7 cellular contexts compared by ENCODE assay signal in the genomic region with DNA sequence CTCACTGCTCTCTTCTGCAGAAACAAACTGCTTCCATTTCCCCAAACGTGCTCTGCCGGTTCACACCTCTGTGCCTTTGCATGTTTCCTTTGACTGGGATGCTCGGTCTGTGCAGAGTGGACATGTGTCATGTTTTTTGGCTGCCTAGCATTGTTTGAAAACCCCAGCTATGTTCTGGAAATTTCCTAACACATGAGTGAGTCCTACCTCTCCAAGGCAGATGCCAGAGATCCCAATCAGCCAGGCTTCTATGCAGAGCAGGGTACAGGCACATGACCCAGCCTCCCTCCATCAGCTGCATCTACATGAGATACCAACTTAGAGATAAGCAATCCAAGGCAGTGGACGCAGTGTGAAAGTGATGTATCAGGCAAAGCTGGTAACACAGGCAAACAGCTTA. TPM values are rescaled to one million over a fixed set of nuclear protein-coding genes. Genes with fewer than 3 reads are reported as not detected.
DNase-seq lines count a peak whose midpoint lies in the region; ATAC-seq and TF ChIP-seq lines count a peak whose summit lies in the region.
"Not testable (repeated sequence)": the region's sequence is repeated elsewhere in the genome, so short reads cannot be mapped to it uniquely, and the experiment has no call there.

No MANE protein-coding gene starts in this region.

- H3K4me2 ChIP-seq in mesenchymal stem cell (ENCODE audit: low read length, poor library complexity, severe bottlenecking) = not testable (repeated sequence)

- not testable (repeated sequence) for H3K36me3 ChIP-seq in Caco-2 (ENCODE audit: control insufficient read depth, insufficient read depth, low read length); adipocyte (ENCODE audit: control insufficient read depth, insufficient read depth, low read length, severe bottlenecking); mesenchymal stem cell (ENCODE audit: control insufficient read depth in 1 of 2, insufficient read depth in 2 of 2, low read depth in 1 of 2, low read length in 2 of 2)

- H3K27ac Mint-ChIP-seq in Caco-2 (ENCODE audit: unreplicated experiment) (peak overlapping the region; percentile 24), HFFc6 (peak overlapping the region; percentile 33; the same call in 1 of the 2 replicates)
- peak overlapping the region; percentile 16 for H3K27ac Mint-ChIP-seq in dendritic cell treated with granulocyte-macrophage colony-stimulating factor and Interleukin-4, amounts not matched to agents 40 ng/mL and 50 ng/mL, for 4 days

- H2AK5ac ChIP-seq in mesenchymal stem cell (ENCODE audit: low read length, severe bottlenecking) = not testable (repeated sequence)

- not testable (repeated sequence) for H3K27ac ChIP-seq in foreskin keratinocyte; mesenchymal stem cell (ENCODE audit: low read length, poor library complexity, severe bottlenecking)

- CTCF ChIA-PET in Caco-2 (lab: Charles Lee) = interaction anchor here (1.1 kb wide), 1 partner anchor 63 kb away, joined by 3 read pairs; no protein-coding TSS in a partner anchor

- H3K9me3 ChIP-seq in Caco-2; adipocyte (ENCODE audit: control insufficient read depth, low read length); mesenchymal stem cell (ENCODE audit: control insufficient read depth, low read length): not testable (repeated sequence)

- not testable (repeated sequence) for TF ChIP-seq CTCF in Caco-2 (IDR thresholded peaks at IDR 0.05; ENCODE audit: insufficient read depth in 1 of 2, low read depth in 1 of 2, low read length in 1 of 2, severe bottlenecking in 1 of 2, unreplicated experiment in 1 of 2); HFFc6 (IDR thresholded peaks at IDR 0.05); fibroblast of mammary gland (conservative IDR thresholded peaks at IDR 0.05; ENCODE audit: control insufficient read depth, insufficient read depth, low read depth, low read length); foreskin keratinocyte (conservative IDR thresholded peaks at IDR 0.05)

- H3K4ac ChIP-seq in mesenchymal stem cell (ENCODE audit: low read depth in 1 of 2, low read length in 2 of 2) = peak overlapping the region in 1 of 2 experiments; percentile 37

- intact Hi-C loops in Caco-2 (cut with micrococcal nuclease; ENCODE audit: unreplicated experiment) = not testable (repeated sequence)
- intact Hi-C loops in dendritic cell treated with granulocyte-macrophage colony-stimulating factor and Interleukin-4, amounts not matched to agents 40 ng/mL and 50 ng/mL, for 4 days (cut with micrococcal nuclease) = loop anchor here (5.0 kb wide), 1 partner anchor 307 kb away; no protein-coding TSS in a partner anchor

- not testable (repeated sequence) for H3K27me3 Mint-ChIP-seq in Caco-2 (ENCODE audit: insufficient read depth, unreplicated experiment); dendritic cell treated with granulocyte-macrophage colony-stimulating factor and Interleukin-4, amounts not matched to agents 40 ng/mL and 50 ng/mL, for 4 days
- peaks cover 11% of the 10 kb centered on the region for H3K27me3 Mint-ChIP-seq in HFFc6 (ENCODE audit: insufficient read depth)

- BruUV-seq in Caco-2 (replicated peaks; lab: Mats Ljungman, UMichigan) = not testable (repeated sequence)

- H3K9me3 Mint-ChIP-seq in Caco-2 (ENCODE audit: unreplicated experiment); HFFc6; dendritic cell treated with granulocyte-macrophage colony-stimulating factor and Interleukin-4, amounts not matched to agents 40 ng/mL and 50 ng/mL, for 4 days: not testable (repeated sequence)

- H3K79me1 ChIP-seq in mesenchymal stem cell (replicated peaks; ENCODE audit: low read length, poor library complexity, severe bottlenecking) = not testable (repeated sequence)

- H3K14ac ChIP-seq in mesenchymal stem cell (ENCODE audit: low read length in 2 of 2) = peak overlapping the region in 1 of 2 experiments; percentile 79

- H3K9ac ChIP-seq in adipocyte (ENCODE audit: low read length); mesenchymal stem cell (ENCODE audit: low read length): not testable (repeated sequence)

- 88% methylated on average over 4 of the region's 4 CpGs for WGBS in mesenchymal stem cell

- H2BK15ac ChIP-seq in mesenchymal stem cell (ENCODE audit: low read depth, poor library complexity, severe bottlenecking) = not testable (repeated sequence)

- H4K8ac ChIP-seq in mesenchymal stem cell (ENCODE audit: low read length) = peak overlapping the region; percentile 59

- H3K27me3 ChIP-seq in Caco-2 (replicated peaks; ENCODE audit: control insufficient read depth, insufficient read depth, low read length); adipocyte (replicated peaks; ENCODE audit: control insufficient read depth, insufficient read depth, low read length); foreskin keratinocyte; mesenchymal stem cell (ENCODE audit: control insufficient read depth in 1 of 2, insufficient read depth in 1 of 2, low read length in 2 of 2): not testable (repeated sequence)

- peak overlapping the region in 1 of 2 experiments; percentile 80 for H3K23ac ChIP-seq in mesenchymal stem cell (ENCODE audit: low read length in 2 of 2)

- H3K4me1 Mint-ChIP-seq in Caco-2 (ENCODE audit: low read depth, unreplicated experiment) (peaks cover 39% of the 10 kb centered on the region), HFFc6 (ENCODE audit: low read depth) (peaks cover 20% of the 10 kb centered on the region)
- not testable (repeated sequence) for H3K4me1 Mint-ChIP-seq in dendritic cell treated with granulocyte-macrophage colony-stimulating factor and Interleukin-4, amounts not matched to agents 40 ng/mL and 50 ng/mL, for 4 days (ENCODE audit: low read depth)

- H3K36me3 Mint-ChIP-seq in Caco-2 (ENCODE audit: insufficient read depth, unreplicated experiment); HFFc6 (ENCODE audit: low read depth); dendritic cell treated with granulocyte-macrophage colony-stimulating factor and Interleukin-4, amounts not matched to agents 40 ng/mL and 50 ng/mL, for 4 days (ENCODE audit: low read depth): not testable (repeated sequence)

- H3K4me3 ChIP-seq in Caco-2 (ENCODE audit: low read depth, low read length); adipocyte (ENCODE audit: low read length); fibroblast of mammary gland (ENCODE audit: control insufficient read depth, low read depth, low read length); mesenchymal stem cell (ENCODE audit: insufficient read depth in 1 of 2, low read depth in 1 of 2, low read length in 2 of 2): not testable (repeated sequence)

- H2BK120ac ChIP-seq in mesenchymal stem cell (ENCODE audit: low read depth, low read length) = not testable (repeated sequence)

- POLR2A ChIA-PET in Caco-2 (lab: Charles Lee) = not testable (repeated sequence)

- H2AFZ ChIP-seq in mesenchymal stem cell (ENCODE audit: low read depth, low read length) = peak overlapping the region; percentile 42

- peak overlapping the region in 1 of 2 experiments; percentile 42 for H2BK12ac ChIP-seq in mesenchymal stem cell (ENCODE audit: low read length in 2 of 2)

- H3K4me1 ChIP-seq in Caco-2; adipocyte (ENCODE audit: control insufficient read depth, insufficient read depth, low read length); foreskin keratinocyte; mesenchymal stem cell (ENCODE audit: control insufficient read depth, insufficient read depth, low read depth, low read length): not testable (repeated sequence)

- H4K91ac ChIP-seq in mesenchymal stem cell (ENCODE audit: low read length) = peak overlapping the region; percentile 62

- peak; percentile 3 for ATAC-seq in foreskin keratinocyte

- not testable (repeated sequence) for DNase-seq in Caco-2, foreskin keratinocyte
- DNase-seq in HFFc6 = peak; percentile 31
- DNase-seq in adipocyte (ENCODE audit: low read depth) = peak; percentile 43
- DNase-seq in fibroblast of mammary gland (ENCODE audit: low read depth) = peak; percentile 32
- DNase-seq in mesenchymal stem cell = peak; percentile 32

- H2BK5ac ChIP-seq in mesenchymal stem cell (ENCODE audit: low read depth, low read length, poor library complexity, severe bottlenecking) = not testable (repeated sequence)

- peak overlapping the region; percentile 40 to 52 for H3K18ac ChIP-seq in mesenchymal stem cell (ENCODE audit: low read depth in 1 of 2, low read length in 2 of 2)

- H3K4me3 Mint-ChIP-seq in Caco-2 (ENCODE audit: unreplicated experiment); HFFc6; dendritic cell treated with granulocyte-macrophage colony-stimulating factor and Interleukin-4, amounts not matched to agents 40 ng/mL and 50 ng/mL, for 4 days: not testable (repeated sequence)

RNA-seq across cellular contexts. Expression of a gene that starts 45.1 kb away (rescaled TPM):
- total RNA-seq in Caco-2 (2022) = 23.2 and 33.5 TPM in 2 replicates
- total RNA-seq in HFFc6 (2021; fragmentation: NEBNext Ultra II Directional; extraction: Animal tissue kit (Norgen Biotek cat#: 25700)) = 1 to 10 TPM; 5.0 to 9.9 (median 7.8) TPM
- 9.8 and 12.2 TPM in 2 replicates for total RNA-seq in foreskin keratinocyte
- polyA plus RNA-seq in foreskin keratinocyte = 8.7 and 9.0 TPM in 2 replicates
- 14.3 TPM for polyA plus RNA-seq in mesenchymal stem cell (2013, experiment 1 of 2)
- 12.9 TPM for polyA plus RNA-seq in mesenchymal stem cell (2013, experiment 2 of 2)
